In the genomic region with DNA sequence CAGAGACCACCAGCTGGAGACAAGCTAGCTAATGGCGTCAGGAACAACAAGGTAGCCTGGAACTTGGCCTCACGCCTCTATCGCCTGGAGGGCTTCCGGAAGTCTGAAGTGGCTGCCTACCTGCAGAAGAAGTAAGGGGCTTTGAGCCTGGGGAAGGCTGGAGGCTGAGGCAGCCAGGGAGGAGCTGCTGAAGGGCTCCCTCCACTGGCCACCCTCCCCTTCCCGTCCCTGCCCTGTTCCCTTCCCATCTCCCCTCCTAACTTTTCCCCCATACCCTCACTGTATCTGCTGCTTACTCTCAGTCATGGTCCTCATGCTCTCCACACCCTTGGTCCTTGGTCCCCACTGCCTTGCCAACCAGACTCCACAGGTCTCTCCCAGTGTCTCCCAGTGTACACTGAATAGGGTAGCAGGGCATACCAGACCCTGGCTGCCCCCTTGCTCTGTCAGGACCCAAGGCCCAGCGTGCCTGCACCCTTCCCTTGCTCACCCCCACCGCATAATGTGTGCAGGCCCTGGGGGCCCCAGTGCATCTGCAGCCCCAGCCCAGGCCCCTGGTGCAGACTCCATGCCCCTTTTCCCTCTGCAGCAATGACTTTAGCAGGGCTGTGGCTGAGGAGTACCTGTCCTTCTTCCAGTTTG, we compare ENCODE assay signal across 17 cellular contexts. TPM values are rescaled to one million over a fixed set of nuclear protein-coding genes. Genes with fewer than 3 reads are reported as not detected.
DNase-seq lines count a peak whose midpoint lies in the region; ATAC-seq and TF ChIP-seq lines count a peak whose summit lies in the region.
"Had no signal": no experiment of that assay in that cellular context is flagged by ENCODE, and none has a peak within 500 bp of the region (broad histone marks: within the 10 kb centered on the region; RNA-seq: fewer than 3 reads in every experiment).

No MANE protein-coding gene starts in this region.

- H3K9me3 Mint-ChIP-seq in stimulated activated naive CD8-positive, alpha-beta T cell treated with anti-CD3 and anti-CD28 coated beads, Interleukin-15, Interleukin-2, amounts not matched to agents 100 ng/mL and 50 ng/mL, for 24 hours, result no peaks in the 10 kb centered on the region
- H3K9me3 Mint-ChIP-seq in stimulated activated naive CD8-positive, alpha-beta T cell treated with anti-CD3 and anti-CD28 coated beads, Interleukin-15, amount 100 ng/mL, for 72 hours, result no peaks in the 10 kb centered on the region
- H3K9me3 Mint-ChIP-seq in T-cell, result no peaks in the 10 kb centered on the region
- H3K9me3 Mint-ChIP-seq in stimulated activated naive B cell treated with anti-CD40 and anti-IgM and Interleukin-4, amounts not matched to agents 10 μg/mL and 1 μg/mL and 100 μg/mL, for 72 hours, result no peaks in the 10 kb centered on the region
- H3K9me3 Mint-ChIP-seq: activated naive CD4-positive, alpha-beta T cell treated with anti-CD3 and anti-CD28 coated beads, Interleukin-2, amount 50 U/mL, for 72 hours had no signal

- no peak overlapping the region for H3K27ac ChIP-seq in foreskin keratinocyte
- H3K27ac ChIP-seq: KMS-11, PC-9 had no signal

- H3K4me1 ChIP-seq in foreskin keratinocyte, result no peaks in the 10 kb centered on the region

- H3K27ac Mint-ChIP-seq in stimulated activated naive CD8-positive, alpha-beta T cell treated with anti-CD3 and anti-CD28 coated beads, Interleukin-15, Interleukin-2, amounts not matched to agents 100 ng/mL and 50 ng/mL, for 24 hours, result peak overlapping the region; percentile 11
- H3K27ac Mint-ChIP-seq in stimulated activated naive CD8-positive, alpha-beta T cell treated with anti-CD3 and anti-CD28 coated beads, Interleukin-15, amount 100 ng/mL, for 72 hours, result peak overlapping the region in 1 of 2 donors; percentile 68
- peak overlapping the region; percentile 15 to 71 for H3K27ac Mint-ChIP-seq in T-cell
- H3K27ac Mint-ChIP-seq in stimulated activated naive B cell treated with anti-CD40 and anti-IgM and Interleukin-4, amounts not matched to agents 10 μg/mL and 1 μg/mL and 100 μg/mL, for 72 hours, result peak overlapping the region; percentile 78

- H3K36me3 Mint-ChIP-seq in stimulated activated naive CD8-positive, alpha-beta T cell treated with anti-CD3 and anti-CD28 coated beads, Interleukin-15, Interleukin-2, amounts not matched to agents 100 ng/mL and 50 ng/mL, for 24 hours (ENCODE audit: low read depth), result peaks cover 82% of the 10 kb centered on the region
- peaks cover 63% of the 10 kb centered on the region for H3K36me3 Mint-ChIP-seq in T-cell
- H3K36me3 Mint-ChIP-seq in stimulated activated naive B cell treated with anti-CD40 and anti-IgM and Interleukin-4, amounts not matched to agents 10 μg/mL and 1 μg/mL and 100 μg/mL, for 72 hours, result peaks cover 46 to 60% of the 10 kb centered on the region in 2 donors

- CTCF ChIA-PET in T-cell (lab: Charles Lee), result interaction anchor here in 1 of 2 donors (1.2 kb wide), 1 partner anchor 58 kb away, joined by 4 read pairs; no protein-coding TSS in a partner anchor

- no peaks in the 10 kb centered on the region for H3K27me3 ChIP-seq in foreskin keratinocyte

- no peaks in the 10 kb centered on the region for H3K27me3 Mint-ChIP-seq in stimulated activated naive CD8-positive, alpha-beta T cell treated with anti-CD3 and anti-CD28 coated beads, Interleukin-15, Interleukin-2, amounts not matched to agents 100 ng/mL and 50 ng/mL, for 24 hours
- no peaks in the 10 kb centered on the region for H3K27me3 Mint-ChIP-seq in stimulated activated naive CD8-positive, alpha-beta T cell treated with anti-CD3 and anti-CD28 coated beads, Interleukin-15, amount 100 ng/mL, for 72 hours
- no peaks in the 10 kb centered on the region for H3K27me3 Mint-ChIP-seq in T-cell
- no peaks in the 10 kb centered on the region for H3K27me3 Mint-ChIP-seq in stimulated activated naive B cell treated with anti-CD40 and anti-IgM and Interleukin-4, amounts not matched to agents 10 μg/mL and 1 μg/mL and 100 μg/mL, for 72 hours

- peaks cover 33% of the 10 kb centered on the region for H3K4me1 Mint-ChIP-seq in stimulated activated naive CD8-positive, alpha-beta T cell treated with anti-CD3 and anti-CD28 coated beads, Interleukin-15, Interleukin-2, amounts not matched to agents 100 ng/mL and 50 ng/mL, for 24 hours (ENCODE audit: low read depth)
- H3K4me1 Mint-ChIP-seq in stimulated activated naive CD8-positive, alpha-beta T cell treated with anti-CD3 and anti-CD28 coated beads, Interleukin-15, amount 100 ng/mL, for 72 hours, result peaks cover 31% of the 10 kb centered on the region
- peaks cover 30 to 61% (median 36%) of the 10 kb centered on the region in 3 donors for H3K4me1 Mint-ChIP-seq in T-cell
- H3K4me1 Mint-ChIP-seq in stimulated activated naive B cell treated with anti-CD40 and anti-IgM and Interleukin-4, amounts not matched to agents 10 μg/mL and 1 μg/mL and 100 μg/mL, for 72 hours, result peaks cover 23 to 58% of the 10 kb centered on the region in 2 donors

- POLR2A ChIA-PET in T-cell (lab: Charles Lee), result no interaction called here

- no peak for DNase-seq in stimulated activated naive CD8-positive, alpha-beta T cell treated with anti-CD3 and anti-CD28 coated beads, Interleukin-15, amount 100 ng/mL, for 72 hours
- DNase-seq in T-cell, result no peak
- DNase-seq in foreskin keratinocyte, result no peak
- DNase-seq in stimulated activated naive B cell treated with anti-CD40 and anti-IgM and Interleukin-4, amounts not matched to agents 10 μg/mL and 1 μg/mL and 100 μg/mL, for 72 hours, result no peak
- no peak for DNase-seq in stimulated activated CD4-positive, alpha-beta T cell treated with anti-CD3 and anti-CD28 coated beads, Interleukin-2, amount 100 ng/mL, for 48 hours
- DNase-seq in NCI-H748 (lab: John Stamatoyannopoulos, UW; ENCODE audit: unreplicated experiment), result no peak
- no peak for DNase-seq in GOT3 (lab: John Stamatoyannopoulos, UW)
- DNase-seq: activated CD8-positive, alpha-beta memory T cell treated with anti-CD3 and anti-CD28 coated beads for 24 hours; midbrain; NCI-H146; NCI-H510A; PC-9; SK-N-SH; stimulated activated naive CD4-positive, alpha-beta T cell treated with Interleukin-2 at 50 U/mL for 16 hours had no signal

- no peak for ATAC-seq in stimulated activated naive CD8-positive, alpha-beta T cell treated with anti-CD3 and anti-CD28 coated beads, Interleukin-15, amount 100 ng/mL, for 72 hours
- ATAC-seq in T-cell (replicated peaks in 1 of 4) (no peak), foreskin keratinocyte (no peak)
- no peak for ATAC-seq in stimulated activated naive B cell treated with anti-CD40 and anti-IgM and Interleukin-4, amounts not matched to agents 10 μg/mL and 1 μg/mL and 100 μg/mL, for 72 hours (replicated peaks)
- ATAC-seq: activated naive CD4-positive, alpha-beta T cell treated with anti-CD3 and anti-CD28 coated beads, Interleukin-2, amount 50 U/mL, for 72 hours had no signal

- no peak overlapping the region for H3K4me3 Mint-ChIP-seq in stimulated activated naive CD8-positive, alpha-beta T cell treated with anti-CD3 and anti-CD28 coated beads, Interleukin-15, Interleukin-2, amounts not matched to agents 100 ng/mL and 50 ng/mL, for 24 hours
- no peak overlapping the region for H3K4me3 Mint-ChIP-seq in stimulated activated naive CD8-positive, alpha-beta T cell treated with anti-CD3 and anti-CD28 coated beads, Interleukin-15, amount 100 ng/mL, for 72 hours
- no peak overlapping the region for H3K4me3 Mint-ChIP-seq in T-cell
- H3K4me3 Mint-ChIP-seq in stimulated activated naive B cell treated with anti-CD40 and anti-IgM and Interleukin-4, amounts not matched to agents 10 μg/mL and 1 μg/mL and 100 μg/mL, for 72 hours, result no peak overlapping the region

- TF ChIP-seq CTCF in foreskin keratinocyte (conservative IDR thresholded peaks at IDR 0.05), result peak; percentile 37

RNA-seq across cellular contexts. Expression of a gene that starts 18.8 kb away (rescaled TPM):
- total RNA-seq in T-cell (100 to 1,000 TPM; 145 to 217 (median 150) TPM), foreskin keratinocyte (34.4 and 38.2 TPM in 2 replicates)
- polyA plus RNA-seq in foreskin keratinocyte, result 22.8 and 24.8 TPM in 2 replicates
